ENCODE assay signal across 16 cellular contexts in genomic region chr21:25427828-25428227, GRCh38.
DNase-seq lines count a peak whose midpoint lies in the region; ATAC-seq and TF ChIP-seq lines count a peak whose summit lies in the region.
"Had no signal": no experiment of that assay in that cellular context is flagged by ENCODE, and none has a peak within 500 bp of the region (broad histone marks: within the 10 kb centered on the region; RNA-seq: fewer than 3 reads in every experiment).

No MANE protein-coding gene starts in this region.

- H3K9me2 ChIP-seq in OCI-LY7 (ENCODE audit: insufficient read depth, low read length), result no peaks in the 10 kb centered on the region

- no peaks in the 10 kb centered on the region for H4K20me1 ChIP-seq in OCI-LY7 (ENCODE audit: insufficient read depth, low read length)

- H3K4me2 ChIP-seq in OCI-LY7 (ENCODE audit: low read length), result no peak overlapping the region

- peaks cover 65% of the 10 kb centered on the region for H3K4me1 Mint-ChIP-seq in activated T-cell treated with anti-CD3 and anti-CD28 coated beads, Interleukin-2, amount 50 U/mL, for 72 hours (ENCODE audit: low read depth)
- peaks cover 59% of the 10 kb centered on the region for H3K4me1 Mint-ChIP-seq in activated B cell treated with CpG ODN at 0.5 μM for 24 hours
- peaks cover 57% of the 10 kb centered on the region for H3K4me1 Mint-ChIP-seq in stimulated activated memory B cell treated with anti-CD40 and anti-IgM and Interleukin-4, amounts not matched to agents 10 μg/mL and 1 μg/mL and 100 μg/mL, for 72 hours

- BruUV-seq in OCI-LY7 (replicated peaks; lab: Mats Ljungman, UMichigan), result no TSS peak

- no peaks in the 10 kb centered on the region for H3K36me3 ChIP-seq in OCI-LY7 (ENCODE audit: insufficient read depth, low read length)

- peaks cover 17% of the 10 kb centered on the region for H3K4me1 ChIP-seq in OCI-LY7 (ENCODE audit: insufficient read depth, low read length, poor library complexity, severe bottlenecking)
- H3K4me1 ChIP-seq: Caco-2 had no signal

- POLR2A ChIA-PET in activated B cell treated with CpG ODN at 0.5 μM for 24 hours (lab: Charles Lee) (interaction anchor here (0.7 to 11.7 kb wide), 3 partner anchors 135 to 180 kb away, joined by 3 to 157 read pairs (median 24); no protein-coding TSS in a partner anchor), OCI-LY7 (lab: Charles Lee) (interaction anchor here (1.0 kb wide), 1 partner anchor 68 kb away, joined by 3 read pairs; no protein-coding TSS in a partner anchor)

- peaks cover 3 to 6% of the 10 kb centered on the region in 2 donors for H3K36me3 Mint-ChIP-seq in activated T-cell treated with anti-CD3 and anti-CD28 coated beads, Interleukin-2, amount 50 U/mL, for 72 hours (ENCODE audit: insufficient read depth in 2 of 2)
- H3K36me3 Mint-ChIP-seq in activated B cell treated with CpG ODN at 0.5 μM for 24 hours (ENCODE audit: low read depth), result peaks cover 3% of the 10 kb centered on the region
- no peaks in the 10 kb centered on the region for H3K36me3 Mint-ChIP-seq in stimulated activated memory B cell treated with anti-CD40 and anti-IgM and Interleukin-4, amounts not matched to agents 10 μg/mL and 1 μg/mL and 100 μg/mL, for 72 hours

- H3K9me3 Mint-ChIP-seq in activated T-cell treated with anti-CD3 and anti-CD28 coated beads, Interleukin-2, amount 50 U/mL, for 72 hours, result peaks cover 0 to 4% of the 10 kb centered on the region in 2 donors
- H3K9me3 Mint-ChIP-seq in activated B cell treated with CpG ODN at 0.5 μM for 24 hours, result no peaks in the 10 kb centered on the region
- peaks cover 6% of the 10 kb centered on the region for H3K9me3 Mint-ChIP-seq in stimulated activated memory B cell treated with anti-CD40 and anti-IgM and Interleukin-4, amounts not matched to agents 10 μg/mL and 1 μg/mL and 100 μg/mL, for 72 hours

- peak overlapping the region; percentile 84 for H3K27ac Mint-ChIP-seq in activated T-cell treated with anti-CD3 and anti-CD28 coated beads, Interleukin-2, amount 50 U/mL, for 72 hours
- peak overlapping the region; percentile 48 for H3K27ac Mint-ChIP-seq in activated B cell treated with CpG ODN at 0.5 μM for 24 hours
- peak overlapping the region; percentile 76 for H3K27ac Mint-ChIP-seq in stimulated activated memory B cell treated with anti-CD40 and anti-IgM and Interleukin-4, amounts not matched to agents 10 μg/mL and 1 μg/mL and 100 μg/mL, for 72 hours

- TF ChIP-seq CTCF in activated B cell treated with CpG ODN at 0.5 μM for 24 hours (IDR thresholded peaks at IDR 0.05), result no peak
- no peak for TF ChIP-seq CTCF in OCI-LY7 (conservative IDR thresholded peaks at IDR 0.05; ENCODE audit: low read length)

- DNase-seq in activated T-cell treated with anti-CD3 and anti-CD28 coated beads, Interleukin-2, amount 50 U/mL, for 72 hours, result no peak
- DNase-seq in activated T-cell treated with anti-CD3 and anti-CD28 coated beads, Interleukin-2, amount 50 U/mL, for 1 hour, result no peak
- DNase-seq in activated B cell treated with CpG ODN at 0.5 μM for 24 hours, result no peak
- no peak for DNase-seq in OCI-LY7 (ENCODE audit: low spot score)
- no peak for DNase-seq in epidermal melanocyte (ENCODE audit: insufficient read length, low spot score)
- no peak for DNase-seq in GDM1 (lab: John Stamatoyannopoulos, UW)
- DNase-seq: AML-193, Caco-2, GOT3, NCI-H1417, NCI-H187 treated with DMSO at 0.1 percent for 48 hours, NCI-H345, NCI-H526 treated with DMSO at 0.1 percent for 48 hours, SIG-M5 had no signal

- no peak overlapping the region for H2AFZ ChIP-seq in OCI-LY7 (ENCODE audit: low read length)

- no peak overlapping the region for H3K27ac ChIP-seq in OCI-LY7 (ENCODE audit: low read depth, low read length, poor library complexity, severe bottlenecking)

- H3K4me3 ChIP-seq in OCI-LY7 (ENCODE audit: low read depth, low read length, poor library complexity, severe bottlenecking), result no peak overlapping the region

- no peaks in the 10 kb centered on the region; the same call in 1 of the 2 replicates for H3K9me3 ChIP-seq in OCI-LY7 (ENCODE audit: low read length)
- H3K9me3 ChIP-seq: Caco-2 had no signal

- H3K79me2 ChIP-seq in OCI-LY7 (ENCODE audit: insufficient read depth, low read depth, low read length), result no peaks in the 10 kb centered on the region

- CTCF ChIA-PET in activated B cell treated with CpG ODN at 0.5 μM for 24 hours (lab: Charles Lee), result no interaction called here
- CTCF ChIA-PET in OCI-LY7 (lab: Charles Lee; ENCODE audit: unreplicated experiment), result no interaction called here

- intact Hi-C loops in activated B cell treated with CpG ODN at 0.5 μM for 24 hours (cut with micrococcal nuclease) (no loop called here), OCI-LY7 (cut with micrococcal nuclease; ENCODE audit: unreplicated experiment) (loop anchor here (10.0 kb wide), 1 partner anchor 287 kb away; no protein-coding TSS in a partner anchor)

- peak in 1 of 2 donors; percentile 10 for ATAC-seq in activated T-cell treated with anti-CD3 and anti-CD28 coated beads, Interleukin-2, amount 50 U/mL, for 72 hours (replicated peaks in 1 of 2)
- no peak for ATAC-seq in GM18505 (IDR thresholded peaks at IDR 0.05; ENCODE audit: unreplicated experiment)
- no peak for ATAC-seq in activated B cell treated with CpG ODN at 0.5 μM for 24 hours (ENCODE audit: low read depth)
- ATAC-seq in stimulated activated memory B cell treated with anti-CD40 and anti-IgM and Interleukin-4, amounts not matched to agents 10 μg/mL and 1 μg/mL and 100 μg/mL, for 72 hours, result peak; percentile 73

- peak; percentile 2 for TF ChIP-seq POLR2A in GM18505 (IDR thresholded peaks at IDR 0.05; ENCODE audit: borderline replicate concordance, extremely low read depth, insufficient read depth, insufficient read length)

- peak overlapping the region; percentile 64 to 71 for H3K4me3 Mint-ChIP-seq in activated T-cell treated with anti-CD3 and anti-CD28 coated beads, Interleukin-2, amount 50 U/mL, for 72 hours
- H3K4me3 Mint-ChIP-seq in activated B cell treated with CpG ODN at 0.5 μM for 24 hours, result no peak overlapping the region
- H3K4me3 Mint-ChIP-seq in stimulated activated memory B cell treated with anti-CD40 and anti-IgM and Interleukin-4, amounts not matched to agents 10 μg/mL and 1 μg/mL and 100 μg/mL, for 72 hours, result peak overlapping the region; percentile 52

- no peaks in the 10 kb centered on the region for H3K27me3 Mint-ChIP-seq in activated T-cell treated with anti-CD3 and anti-CD28 coated beads, Interleukin-2, amount 50 U/mL, for 72 hours (ENCODE audit: low read depth)
- no peaks in the 10 kb centered on the region for H3K27me3 Mint-ChIP-seq in activated B cell treated with CpG ODN at 0.5 μM for 24 hours
- no peaks in the 10 kb centered on the region for H3K27me3 Mint-ChIP-seq in stimulated activated memory B cell treated with anti-CD40 and anti-IgM and Interleukin-4, amounts not matched to agents 10 μg/mL and 1 μg/mL and 100 μg/mL, for 72 hours
